ENCODE assay signal across 1 cellular context in the genomic region with DNA sequence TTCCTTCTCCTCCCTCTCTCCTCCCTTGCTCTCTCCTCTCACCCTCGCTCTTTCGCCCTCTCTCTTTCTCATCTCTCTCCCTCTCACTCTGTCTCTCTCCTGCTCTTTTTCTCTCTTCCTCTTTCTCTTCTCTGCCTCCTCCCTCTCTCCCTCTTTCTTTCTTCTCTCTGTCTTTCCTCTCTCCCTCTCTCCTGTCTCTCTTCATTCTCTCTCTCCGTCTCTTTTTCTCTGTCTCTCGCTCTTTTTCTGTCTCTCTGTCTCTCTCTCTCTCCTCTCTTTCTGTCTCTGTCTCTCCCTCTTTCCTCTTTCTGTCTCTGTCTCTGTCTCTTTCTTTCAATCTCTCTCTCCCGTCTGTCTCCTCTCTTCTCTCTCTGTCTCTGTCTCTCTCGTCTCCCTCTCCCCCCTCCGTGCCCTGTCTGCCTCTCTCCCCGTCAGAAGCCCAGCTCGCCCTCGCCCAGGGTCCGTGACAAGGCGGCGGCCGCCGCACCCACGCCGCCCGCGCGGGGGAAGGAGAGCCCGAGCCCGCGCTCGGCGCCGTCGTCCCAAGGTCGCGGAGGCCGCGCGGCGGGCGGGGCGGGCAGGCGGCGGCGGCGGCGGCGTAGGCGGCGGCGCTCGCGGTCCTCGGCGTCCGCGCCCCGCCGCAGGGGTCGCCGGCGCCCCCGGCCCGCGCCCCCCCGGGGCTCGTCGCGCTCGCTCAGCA.
TF ChIP-seq lines count a peak whose summit lies in the region.

No MANE protein-coding gene starts in this region.

TF ChIP-seq in H1, 55 proteins besides CTCF, POLR2A, EP300 and RAD21 (continued from another document):
- TF ChIP-seq GABPA (IDR thresholded peaks at IDR 0.05; ENCODE audit: borderline replicate concordance, insufficient read depth, low read length) (no peak), KDM4A (IDR thresholded peaks at IDR 0.05; ENCODE audit: low read depth, low read length, severe bottlenecking) (peak; percentile 48), NANOG (IDR thresholded peaks at IDR 0.05; ENCODE audit: insufficient read depth, low read depth, low read length, poor library complexity, severe bottlenecking) (no peak), SIX5 (IDR thresholded peaks at IDR 0.05; ENCODE audit: low read depth, low read length) (no peak), CHD2 (IDR thresholded peaks at IDR 0.05; ENCODE audit: low read length) (no peak), TAF7 (optimal IDR thresholded peaks at IDR 0.05; ENCODE audit: borderline replicate concordance, low read depth, low read length) (no peak), SIN3A (conservative IDR thresholded peaks at IDR 0.05 in 1 of 2, IDR thresholded peaks at IDR 0.05 in 1 of 2; ENCODE audit: low read depth in 1 of 2, low read length in 2 of 2) (no peak), SUZ12 (IDR thresholded peaks at IDR 0.05; ENCODE audit: low read length) (peak; percentile 60), TAF1 (IDR thresholded peaks at IDR 0.05; ENCODE audit: low read depth, low read length) (no peak), ASH2L (IDR thresholded peaks at IDR 0.05; ENCODE audit: low read length) (peak; percentile 64), MAX (IDR thresholded peaks at IDR 0.05) (no peak), NRF1 (IDR thresholded peaks at IDR 0.05; ENCODE audit: low read depth, low read length) (no peak), E2F6 (IDR thresholded peaks at IDR 0.05) (no peak), CHD1 (IDR thresholded peaks at IDR 0.05; ENCODE audit: low read depth, low read length) (no peak), KDM1A (IDR thresholded peaks at IDR 0.05; ENCODE audit: borderline replicate concordance, low read length) (0 out of 2 replicates have a peak, but pooled peaks have one; percentile 10), RBBP5 (IDR thresholded peaks at IDR 0.05; ENCODE audit: borderline replicate concordance, low read depth, low read length) (no peak), MAFK (IDR thresholded peaks at IDR 0.05; ENCODE audit: low read depth, low read length) (no peak), SRF (IDR thresholded peaks at IDR 0.05; ENCODE audit: low read depth, low read length) (no peak), ZNF274 (IDR thresholded peaks at IDR 0.05; ENCODE audit: borderline replicate concordance, extremely low read depth, low read length) (no peak), CEBPB (IDR thresholded peaks at IDR 0.05; ENCODE audit: low read depth, low read length) (no peak)
- TF ChIP-seq, protein P1, sequence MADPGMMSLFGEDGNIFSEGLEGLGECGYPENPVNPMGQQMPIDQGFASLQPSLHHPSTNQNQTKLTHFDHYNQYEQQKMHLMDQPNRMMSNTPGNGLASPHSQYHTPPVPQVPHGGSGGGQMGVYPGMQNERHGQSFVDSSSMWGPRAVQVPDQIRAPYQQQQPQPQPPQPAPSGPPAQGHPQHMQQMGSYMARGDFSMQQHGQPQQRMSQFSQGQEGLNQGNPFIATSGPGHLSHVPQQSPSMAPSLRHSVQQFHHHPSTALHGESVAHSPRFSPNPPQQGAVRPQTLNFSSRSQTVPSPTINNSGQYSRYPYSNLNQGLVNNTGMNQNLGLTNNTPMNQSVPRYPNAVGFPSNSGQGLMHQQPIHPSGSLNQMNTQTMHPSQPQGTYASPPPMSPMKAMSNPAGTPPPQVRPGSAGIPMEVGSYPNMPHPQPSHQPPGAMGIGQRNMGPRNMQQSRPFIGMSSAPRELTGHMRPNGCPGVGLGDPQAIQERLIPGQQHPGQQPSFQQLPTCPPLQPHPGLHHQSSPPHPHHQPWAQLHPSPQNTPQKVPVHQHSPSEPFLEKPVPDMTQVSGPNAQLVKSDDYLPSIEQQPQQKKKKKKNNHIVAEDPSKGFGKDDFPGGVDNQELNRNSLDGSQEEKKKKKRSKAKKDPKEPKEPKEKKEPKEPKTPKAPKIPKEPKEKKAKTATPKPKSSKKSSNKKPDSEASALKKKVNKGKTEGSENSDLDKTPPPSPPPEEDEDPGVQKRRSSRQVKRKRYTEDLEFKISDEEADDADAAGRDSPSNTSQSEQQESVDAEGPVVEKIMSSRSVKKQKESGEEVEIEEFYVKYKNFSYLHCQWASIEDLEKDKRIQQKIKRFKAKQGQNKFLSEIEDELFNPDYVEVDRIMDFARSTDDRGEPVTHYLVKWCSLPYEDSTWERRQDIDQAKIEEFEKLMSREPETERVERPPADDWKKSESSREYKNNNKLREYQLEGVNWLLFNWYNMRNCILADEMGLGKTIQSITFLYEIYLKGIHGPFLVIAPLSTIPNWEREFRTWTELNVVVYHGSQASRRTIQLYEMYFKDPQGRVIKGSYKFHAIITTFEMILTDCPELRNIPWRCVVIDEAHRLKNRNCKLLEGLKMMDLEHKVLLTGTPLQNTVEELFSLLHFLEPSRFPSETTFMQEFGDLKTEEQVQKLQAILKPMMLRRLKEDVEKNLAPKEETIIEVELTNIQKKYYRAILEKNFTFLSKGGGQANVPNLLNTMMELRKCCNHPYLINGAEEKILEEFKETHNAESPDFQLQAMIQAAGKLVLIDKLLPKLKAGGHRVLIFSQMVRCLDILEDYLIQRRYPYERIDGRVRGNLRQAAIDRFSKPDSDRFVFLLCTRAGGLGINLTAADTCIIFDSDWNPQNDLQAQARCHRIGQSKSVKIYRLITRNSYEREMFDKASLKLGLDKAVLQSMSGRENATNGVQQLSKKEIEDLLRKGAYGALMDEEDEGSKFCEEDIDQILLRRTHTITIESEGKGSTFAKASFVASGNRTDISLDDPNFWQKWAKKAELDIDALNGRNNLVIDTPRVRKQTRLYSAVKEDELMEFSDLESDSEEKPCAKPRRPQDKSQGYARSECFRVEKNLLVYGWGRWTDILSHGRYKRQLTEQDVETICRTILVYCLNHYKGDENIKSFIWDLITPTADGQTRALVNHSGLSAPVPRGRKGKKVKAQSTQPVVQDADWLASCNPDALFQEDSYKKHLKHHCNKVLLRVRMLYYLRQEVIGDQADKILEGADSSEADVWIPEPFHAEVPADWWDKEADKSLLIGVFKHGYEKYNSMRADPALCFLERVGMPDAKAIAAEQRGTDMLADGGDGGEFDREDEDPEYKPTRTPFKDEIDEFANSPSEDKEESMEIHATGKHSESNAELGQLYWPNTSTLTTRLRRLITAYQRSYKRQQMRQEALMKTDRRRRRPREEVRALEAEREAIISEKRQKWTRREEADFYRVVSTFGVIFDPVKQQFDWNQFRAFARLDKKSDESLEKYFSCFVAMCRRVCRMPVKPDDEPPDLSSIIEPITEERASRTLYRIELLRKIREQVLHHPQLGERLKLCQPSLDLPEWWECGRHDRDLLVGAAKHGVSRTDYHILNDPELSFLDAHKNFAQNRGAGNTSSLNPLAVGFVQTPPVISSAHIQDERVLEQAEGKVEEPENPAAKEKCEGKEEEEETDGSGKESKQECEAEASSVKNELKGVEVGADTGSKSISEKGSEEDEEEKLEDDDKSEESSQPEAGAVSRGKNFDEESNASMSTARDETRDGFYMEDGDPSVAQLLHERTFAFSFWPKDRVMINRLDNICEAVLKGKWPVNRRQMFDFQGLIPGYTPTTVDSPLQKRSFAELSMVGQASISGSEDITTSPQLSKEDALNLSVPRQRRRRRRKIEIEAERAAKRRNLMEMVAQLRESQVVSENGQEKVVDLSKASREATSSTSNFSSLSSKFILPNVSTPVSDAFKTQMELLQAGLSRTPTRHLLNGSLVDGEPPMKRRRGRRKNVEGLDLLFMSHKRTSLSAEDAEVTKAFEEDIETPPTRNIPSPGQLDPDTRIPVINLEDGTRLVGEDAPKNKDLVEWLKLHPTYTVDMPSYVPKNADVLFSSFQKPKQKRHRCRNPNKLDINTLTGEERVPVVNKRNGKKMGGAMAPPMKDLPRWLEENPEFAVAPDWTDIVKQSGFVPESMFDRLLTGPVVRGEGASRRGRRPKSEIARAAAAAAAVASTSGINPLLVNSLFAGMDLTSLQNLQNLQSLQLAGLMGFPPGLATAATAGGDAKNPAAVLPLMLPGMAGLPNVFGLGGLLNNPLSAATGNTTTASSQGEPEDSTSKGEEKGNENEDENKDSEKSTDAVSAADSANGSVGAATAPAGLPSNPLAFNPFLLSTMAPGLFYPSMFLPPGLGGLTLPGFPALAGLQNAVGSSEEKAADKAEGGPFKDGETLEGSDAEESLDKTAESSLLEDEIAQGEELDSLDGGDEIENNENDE (IDR thresholded peaks at IDR 0.05; ENCODE audit: insufficient replicate concordance, low read length): no peak
